14 cellular contexts compared by ENCODE assay signal in the genomic region with DNA sequence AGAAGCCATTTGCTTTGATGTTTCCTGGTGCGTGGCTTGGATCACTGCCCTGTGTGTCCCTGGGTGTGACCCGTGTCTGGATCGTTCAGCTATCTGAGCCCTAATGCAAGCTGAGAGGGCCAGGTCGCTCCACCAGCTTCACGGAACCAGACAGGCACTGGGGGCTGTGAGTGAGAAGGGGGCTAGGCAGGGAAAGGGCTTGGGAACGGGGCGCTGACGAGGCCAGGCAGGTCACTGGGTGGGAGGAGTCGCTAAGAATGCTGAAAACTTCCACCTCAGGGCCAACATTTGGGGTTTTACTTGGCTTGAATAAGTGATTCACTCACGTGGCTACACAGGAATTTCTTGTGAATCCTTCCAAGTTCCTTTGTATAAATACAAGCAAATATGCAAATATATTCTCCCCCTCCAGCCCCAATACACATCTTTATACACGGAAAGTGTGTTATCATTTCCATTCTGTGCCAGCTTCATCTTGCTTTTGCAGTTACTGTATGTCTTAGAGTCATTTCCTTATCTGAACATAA. TPM values are rescaled to one million over a fixed set of nuclear protein-coding genes. Genes with fewer than 3 reads are reported as not detected.
A peak's percentile ranks its signal among the peaks of the same experiment; 100 is the strongest.
DNase-seq lines count a peak whose midpoint lies in the region; ATAC-seq and TF ChIP-seq lines count a peak whose summit lies in the region.
"Had no signal": no experiment of that assay in that cellular context is flagged by ENCODE, and none has a peak within 500 bp of the region (broad histone marks: within the 10 kb centered on the region; RNA-seq: fewer than 3 reads in every experiment).

No MANE protein-coding gene starts in this region.

- H3K27me3 Mint-ChIP-seq in activated naive CD8-positive, alpha-beta T cell: no peaks in the 10 kb centered on the region
- no peaks in the 10 kb centered on the region for H3K27me3 Mint-ChIP-seq in activated naive CD8-positive, alpha-beta T cell treated with anti-CD3 and anti-CD28 coated beads for 36 hours
- no peaks in the 10 kb centered on the region for H3K27me3 Mint-ChIP-seq in WTC11 (ENCODE audit: low read depth)
- no peaks in the 10 kb centered on the region for H3K27me3 Mint-ChIP-seq in CD4-positive, alpha-beta memory T cell
- H3K27me3 Mint-ChIP-seq: activated CD4-positive, alpha-beta memory T cell treated with anti-CD3 and anti-CD28 coated beads for 36 hours; effector memory CD8-positive, alpha-beta T cell had no signal

- CTCF ChIA-PET in WTC11 (lab: Charles Lee): no interaction called here
- CTCF ChIA-PET in CD4-positive, alpha-beta memory T cell (lab: Charles Lee; ENCODE audit: partially characterized antibody): no interaction called here

- H3K4me1 ChIP-seq in foreskin keratinocyte (peaks cover 10% of the 10 kb centered on the region), thyroid gland (peaks cover 0 to 11% of the 10 kb centered on the region in 2 donors)
- no peaks in the 10 kb centered on the region for H3K4me1 ChIP-seq in CD4-positive, alpha-beta memory T cell (ENCODE audit: insufficient read depth, low read length)

- POLR2A ChIA-PET in WTC11 (lab: Charles Lee): no interaction called here
- POLR2A ChIA-PET in CD4-positive, alpha-beta memory T cell (lab: Charles Lee; ENCODE audit: partially characterized antibody): no interaction called here

- intact Hi-C loops in thyroid gland (cut with DNase I): no loop called here
- intact Hi-C loops in CD4-positive, alpha-beta memory T cell (cut with micrococcal nuclease): no loop called here

- no peak overlapping the region for H3K27ac ChIP-seq in foreskin keratinocyte
- H3K27ac ChIP-seq in thyroid gland: no peak overlapping the region
- H3K27ac ChIP-seq in CD4-positive, alpha-beta memory T cell (ENCODE audit: low read depth, low read length): no peak overlapping the region

- DNase-seq in activated naive CD8-positive, alpha-beta T cell treated with anti-CD3 and anti-CD28 coated beads for 36 hours: no peak
- DNase-seq in WTC11 (ENCODE audit: low spot score): no peak
- DNase-seq in foreskin keratinocyte: no peak
- DNase-seq in thyroid gland: peak; percentile 61 to 79
- DNase-seq in CD4-positive, alpha-beta memory T cell: no peak
- DNase-seq in NCI-H1417 (lab: John Stamatoyannopoulos, UW): no peak
- DNase-seq: activated CD4-positive, alpha-beta memory T cell treated with anti-CD3 and anti-CD28 coated beads for 36 hours; activated naive CD4-positive, alpha-beta T cell treated with anti-CD3 and anti-CD28 coated beads, Interleukin-2, amount 50 U/mL, for 16 hours; effector memory CD8-positive, alpha-beta T cell; immature natural killer cell; Karpas-422; stimulated activated CD4-positive, alpha-beta T cell treated with anti-CD3 and anti-CD28 coated beads, Interleukin-15, amount 100 ng/mL, for 24 hours had no signal

- peak overlapping the region; percentile 22 for H3K27ac Mint-ChIP-seq in activated naive CD8-positive, alpha-beta T cell
- H3K27ac Mint-ChIP-seq in activated naive CD8-positive, alpha-beta T cell treated with anti-CD3 and anti-CD28 coated beads for 36 hours: no peak overlapping the region
- peak overlapping the region; percentile 74 for H3K27ac Mint-ChIP-seq in WTC11
- H3K27ac Mint-ChIP-seq in CD4-positive, alpha-beta memory T cell: peak overlapping the region in 1 of 7 donors; percentile 75
- H3K27ac Mint-ChIP-seq: activated CD4-positive, alpha-beta memory T cell treated with anti-CD3 and anti-CD28 coated beads for 36 hours; effector memory CD8-positive, alpha-beta T cell had no signal

- 25 to 30% methylated on average over 11 of the region's 11 CpGs for WGBS in thyroid gland, 2 donors

- no peaks in the 10 kb centered on the region for H3K27me3 ChIP-seq in foreskin keratinocyte
- H3K27me3 ChIP-seq in thyroid gland: no peaks in the 10 kb centered on the region
- no peaks in the 10 kb centered on the region for H3K27me3 ChIP-seq in CD4-positive, alpha-beta memory T cell (ENCODE audit: insufficient read depth, low read length)

- no peak for TF ChIP-seq POLR2A in thyroid gland (IDR thresholded peaks at IDR 0.05)

- 0 out of 2 replicates have a peak, but pooled peaks have one; percentile 20 for ATAC-seq in WTC11
- peak; percentile 56 for ATAC-seq in foreskin keratinocyte
- no peak for ATAC-seq in GM18867 (IDR thresholded peaks at IDR 0.05; ENCODE audit: unreplicated experiment)
- ATAC-seq: effector memory CD8-positive, alpha-beta T cell had no signal

- H3K36me3 Mint-ChIP-seq in activated naive CD8-positive, alpha-beta T cell: peaks cover 3% of the 10 kb centered on the region
- H3K36me3 Mint-ChIP-seq in activated naive CD8-positive, alpha-beta T cell treated with anti-CD3 and anti-CD28 coated beads for 36 hours: peaks cover 13% of the 10 kb centered on the region
- H3K36me3 Mint-ChIP-seq in WTC11: peaks cover 22% of the 10 kb centered on the region
- H3K36me3 Mint-ChIP-seq in CD4-positive, alpha-beta memory T cell: peaks cover 26 to 27% of the 10 kb centered on the region in 2 donors

- no peak overlapping the region for H3K4me3 ChIP-seq in thyroid gland (replicated peaks in 1 of 3)
- H3K4me3 ChIP-seq in CD4-positive, alpha-beta memory T cell (ENCODE audit: low read length in 2 of 2): no peak overlapping the region

- H3K9me3 Mint-ChIP-seq in activated naive CD8-positive, alpha-beta T cell (ENCODE audit: low read depth): no peaks in the 10 kb centered on the region
- H3K9me3 Mint-ChIP-seq in activated naive CD8-positive, alpha-beta T cell treated with anti-CD3 and anti-CD28 coated beads for 36 hours: no peaks in the 10 kb centered on the region
- H3K9me3 Mint-ChIP-seq in WTC11: peaks cover 4% of the 10 kb centered on the region
- peaks cover 0 to 2% (median 0%) of the 10 kb centered on the region in 8 donors for H3K9me3 Mint-ChIP-seq in CD4-positive, alpha-beta memory T cell
- H3K9me3 Mint-ChIP-seq: effector memory CD8-positive, alpha-beta T cell had no signal

- H3K4me1 Mint-ChIP-seq in activated naive CD8-positive, alpha-beta T cell (ENCODE audit: low read depth): no peaks in the 10 kb centered on the region
- H3K4me1 Mint-ChIP-seq in activated naive CD8-positive, alpha-beta T cell treated with anti-CD3 and anti-CD28 coated beads for 36 hours: peaks cover 2% of the 10 kb centered on the region
- peaks cover 2% of the 10 kb centered on the region; the same call in 1 of the 2 replicates for H3K4me1 Mint-ChIP-seq in WTC11
- H3K4me1 Mint-ChIP-seq in CD4-positive, alpha-beta memory T cell: peaks cover 0 to 2% (median 0%) of the 10 kb centered on the region in 4 donors

- peaks cover 8 to 12% of the 10 kb centered on the region in 2 donors for H3K36me3 ChIP-seq in thyroid gland
- H3K36me3 ChIP-seq in CD4-positive, alpha-beta memory T cell (ENCODE audit: insufficient read depth, low read length): peaks cover 23% of the 10 kb centered on the region

- no peak overlapping the region for H3K4me3 Mint-ChIP-seq in activated naive CD8-positive, alpha-beta T cell
- no peak overlapping the region for H3K4me3 Mint-ChIP-seq in activated naive CD8-positive, alpha-beta T cell treated with anti-CD3 and anti-CD28 coated beads for 36 hours
- no peak overlapping the region for H3K4me3 Mint-ChIP-seq in WTC11
- H3K4me3 Mint-ChIP-seq in CD4-positive, alpha-beta memory T cell: no peak overlapping the region
- H3K4me3 Mint-ChIP-seq: activated CD4-positive, alpha-beta memory T cell treated with anti-CD3 and anti-CD28 coated beads for 36 hours; effector memory CD8-positive, alpha-beta T cell; immature natural killer cell had no signal

- TF ChIP-seq CTCF in WTC11 (IDR thresholded peaks at IDR 0.05): no peak
- TF ChIP-seq CTCF in foreskin keratinocyte (conservative IDR thresholded peaks at IDR 0.05): no peak
- TF ChIP-seq CTCF in thyroid gland (IDR thresholded peaks at IDR 0.05): no peak

- no peaks in the 10 kb centered on the region for H3K9me3 ChIP-seq in thyroid gland
- no peaks in the 10 kb centered on the region for H3K9me3 ChIP-seq in CD4-positive, alpha-beta memory T cell (ENCODE audit: control insufficient read depth in 1 of 2, low read length in 2 of 2)

TF ChIP-seq in WTC11, 78 proteins besides CTCF, POLR2A, EP300 and RAD21 (continues in another document):
- TF ChIP-seq USF1 (CRISPR knock-in tag; IDR thresholded peaks at IDR 0.05) (no peak), NFATC4 (CRISPR knock-in tag; IDR thresholded peaks at IDR 0.05) (no peak), ZNF423 (CRISPR knock-in tag; IDR thresholded peaks at IDR 0.05) (no peak), ATF1 (CRISPR knock-in tag; IDR thresholded peaks at IDR 0.05) (no peak)
- TF ChIP-seq, protein P1, sequence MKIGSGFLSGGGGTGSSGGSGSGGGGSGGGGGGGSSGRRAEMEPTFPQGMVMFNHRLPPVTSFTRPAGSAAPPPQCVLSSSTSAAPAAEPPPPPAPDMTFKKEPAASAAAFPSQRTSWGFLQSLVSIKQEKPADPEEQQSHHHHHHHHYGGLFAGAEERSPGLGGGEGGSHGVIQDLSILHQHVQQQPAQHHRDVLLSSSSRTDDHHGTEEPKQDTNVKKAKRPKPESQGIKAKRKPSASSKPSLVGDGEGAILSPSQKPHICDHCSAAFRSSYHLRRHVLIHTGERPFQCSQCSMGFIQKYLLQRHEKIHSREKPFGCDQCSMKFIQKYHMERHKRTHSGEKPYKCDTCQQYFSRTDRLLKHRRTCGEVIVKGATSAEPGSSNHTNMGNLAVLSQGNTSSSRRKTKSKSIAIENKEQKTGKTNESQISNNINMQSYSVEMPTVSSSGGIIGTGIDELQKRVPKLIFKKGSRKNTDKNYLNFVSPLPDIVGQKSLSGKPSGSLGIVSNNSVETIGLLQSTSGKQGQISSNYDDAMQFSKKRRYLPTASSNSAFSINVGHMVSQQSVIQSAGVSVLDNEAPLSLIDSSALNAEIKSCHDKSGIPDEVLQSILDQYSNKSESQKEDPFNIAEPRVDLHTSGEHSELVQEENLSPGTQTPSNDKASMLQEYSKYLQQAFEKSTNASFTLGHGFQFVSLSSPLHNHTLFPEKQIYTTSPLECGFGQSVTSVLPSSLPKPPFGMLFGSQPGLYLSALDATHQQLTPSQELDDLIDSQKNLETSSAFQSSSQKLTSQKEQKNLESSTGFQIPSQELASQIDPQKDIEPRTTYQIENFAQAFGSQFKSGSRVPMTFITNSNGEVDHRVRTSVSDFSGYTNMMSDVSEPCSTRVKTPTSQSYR (CRISPR knock-in tag; IDR thresholded peaks at IDR 0.05): no peak

RNA-seq across cellular contexts. Expression of gene MMP17, which starts 24.1 kb away (rescaled TPM):
- total RNA-seq in activated naive CD8-positive, alpha-beta T cell treated with anti-CD3 and anti-CD28 coated beads for 36 hours: under 1 TPM in 1 of 2 experiments, not detected in 1; 0.32 TPM
- total RNA-seq in WTC11 (2021) (58.8 to 67.1 TPM (median 62.1 TPM) in 3 replicates), foreskin keratinocyte (20.1 and 39.2 TPM in 2 replicates), thyroid gland (10 to 100 TPM in 1 of 4 donors, 1 to 10 TPM in 2, under 1 TPM in 1; 0.38 to 10.1 (median 4.1) TPM)
- 25.1 and 50.0 TPM in 2 replicates for polyA plus RNA-seq in foreskin keratinocyte
- under 1 TPM; 0.32 to 0.94 TPM for total RNA-seq in CD4-positive, alpha-beta memory T cell
- not detected for polyA plus RNA-seq in CD4-positive, alpha-beta memory T cell

Comparison
In these comparisons a context has a peak if more than half of its experiments do, and no peak if none do; other contexts are left out.
1. DNase-seq: peak in thyroid gland (2 of 2); none in activated naive CD8-positive, alpha-beta T cell treated with anti-CD3 and anti-CD28 coated beads for 36 hours (single experiment), WTC11 (single experiment), foreskin keratinocyte (0 of 2), CD4-positive, alpha-beta memory T cell (0 of 5) and NCI-H1417 (0 of 3).